In the genomic region with DNA sequence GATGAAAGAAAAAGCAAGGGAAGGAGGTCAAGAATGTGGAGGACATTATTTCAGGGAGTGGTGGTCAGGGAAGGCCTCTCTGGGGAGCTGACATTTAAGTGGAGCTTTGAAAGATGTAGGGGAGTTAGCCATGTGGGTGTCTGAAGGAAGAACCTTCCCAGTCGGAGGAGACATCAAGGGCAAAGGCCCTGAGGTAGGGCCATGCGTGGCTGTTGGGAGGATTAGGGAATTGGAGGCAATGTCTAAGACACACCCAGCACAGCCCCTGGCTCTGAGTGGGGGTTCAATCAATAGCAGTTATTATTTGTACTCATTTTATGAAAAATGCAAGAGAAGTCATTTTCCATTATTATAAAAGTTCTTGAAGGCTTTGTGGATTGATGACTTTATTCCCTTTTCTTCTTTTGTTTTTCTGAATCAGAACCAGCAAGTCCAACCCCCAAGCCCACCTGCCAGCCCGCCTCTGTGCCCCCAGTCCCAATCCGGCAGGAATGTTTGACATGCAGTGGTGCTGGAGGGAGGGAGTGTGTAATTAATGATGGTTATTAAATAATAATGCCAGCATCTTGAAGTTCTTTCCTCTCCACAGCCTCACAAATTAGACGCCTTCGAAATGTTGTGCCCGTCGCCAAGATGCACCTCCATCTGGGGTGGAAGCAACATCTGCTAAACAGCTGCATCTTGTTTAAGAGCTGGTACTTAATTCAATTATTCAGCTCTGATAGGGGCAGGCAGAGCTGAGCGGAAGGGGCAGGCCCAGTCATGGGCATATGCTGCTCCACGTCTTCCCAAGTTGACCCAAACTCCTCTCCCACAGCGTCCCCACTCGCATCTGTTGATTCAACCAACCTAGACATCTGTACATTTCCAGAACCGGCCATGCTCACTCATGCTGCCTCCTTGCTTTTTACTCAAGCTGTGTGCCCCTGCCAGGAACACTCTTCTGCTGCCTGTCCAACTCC, we compare ENCODE assay signal across 16 cellular contexts.
A peak's percentile ranks its signal among the peaks of the same experiment; 100 is the strongest.
DNase-seq lines count a peak whose midpoint lies in the region; TF ChIP-seq lines count a peak whose summit lies in the region.
"Had no signal": no experiment of that assay in that cellular context is flagged by ENCODE, and none has a peak within 500 bp of the region (broad histone marks: within the 10 kb centered on the region; RNA-seq: fewer than 3 reads in every experiment).

No MANE protein-coding gene starts in this region.

- no peaks in the 10 kb centered on the region for H4K20me1 ChIP-seq in PC-9 (ENCODE audit: insufficient read depth)

- H3K27ac ChIP-seq in AG04450 (ENCODE audit: low read depth, low read length) (peak overlapping the region; percentile 78), PC-9 (peak overlapping the region; percentile 41; the same call in 1 of the 2 replicates), neutrophil (peak overlapping the region; percentile 99)

- BruUV-seq in PC-9 (replicated peaks; lab: Mats Ljungman, UMichigan): no TSS peak

- CTCF ChIA-PET in AG04450 (lab: Charles Lee): interaction anchor here (0.7 to 4.9 kb wide), 5 partner anchors 13 to 86 kb away, joined by 3 to 27 read pairs (median 5); no protein-coding TSS in a partner anchor
- CTCF ChIA-PET in PC-9 (lab: Charles Lee): interaction anchor here (0.8 kb wide), 1 partner anchor 37 kb away, joined by 3 read pairs; no protein-coding TSS in a partner anchor

- H3K4me2 ChIP-seq in PC-9: peak overlapping the region; percentile 21; the same call in 1 of the 2 replicates

- DNase-seq in AG04450 (ENCODE audit: low read depth, low spot score) (no peak), PC-9 (no peak), epidermal melanocyte (ENCODE audit: insufficient read length, low spot score) (peak; percentile 55), CD1c-positive myeloid dendritic cell (ENCODE audit: extremely low spot score) (no peak), SKM-1 treated with dmso at 0.1 percent for 144 hours (lab: John Stamatoyannopoulos, UW; ENCODE audit: unreplicated experiment) (no peak)
- no peak for DNase-seq in activated CD4-positive, CD25-positive, alpha-beta regulatory T cell treated with anti-CD3 and anti-CD28 coated beads, Interleukin-2, amount 50 U/mL, for 72 hours
- DNase-seq in central memory CD4-positive, alpha-beta T cell: no peak
- DNase-seq: activated T-cell treated with anti-CD3 and anti-CD28 coated beads, Interleukin-2, amount 50 U/mL, for 72 hours; AML-193; DND-41; glutamatergic neuron; NCI-H1930; NCI-H748 treated with DMSO at 0.1 percent for 48 hours; T-helper 9 cell had no signal

- no peaks in the 10 kb centered on the region for H3K36me3 ChIP-seq in PC-9 (ENCODE audit: low read depth)
- H3K36me3 ChIP-seq in neutrophil: peaks cover under 1% of the 10 kb centered on the region
- H3K36me3 ChIP-seq: stomach had no signal

- H3K9me3 ChIP-seq in AG04450 (ENCODE audit: control insufficient read depth, insufficient read depth, low read length): no peaks in the 10 kb centered on the region
- H3K9me3 ChIP-seq in PC-9 (ENCODE audit: insufficient read depth, low read depth): no peaks in the 10 kb centered on the region
- no peaks in the 10 kb centered on the region for H3K9me3 ChIP-seq in neutrophil
- H3K9me3 ChIP-seq: stomach had no signal

- H3K4me3 ChIP-seq in AG04450 (ENCODE audit: low read depth, low read length) (no peak overlapping the region), PC-9 (no peak overlapping the region), neutrophil (ENCODE audit: low read depth in 1 of 2, low read length in 1 of 2) (no peak overlapping the region)
- H3K4me3 ChIP-seq: stomach had no signal

- intact Hi-C loops in PC-9 (cut with micrococcal nuclease; ENCODE audit: unreplicated experiment): loop anchor here (1.0 kb wide), 1 partner anchor 16 kb away; no protein-coding TSS in a partner anchor

- no peaks in the 10 kb centered on the region for H3K27me3 ChIP-seq in AG04450 (ENCODE audit: control insufficient read depth, insufficient read depth, low read length)
- no peaks in the 10 kb centered on the region; the same call in 1 of the 2 replicates for H3K27me3 ChIP-seq in PC-9 (ENCODE audit: insufficient read depth, low read depth)
- no peaks in the 10 kb centered on the region for H3K27me3 ChIP-seq in neutrophil
- H3K27me3 ChIP-seq: stomach had no signal

- H3K79me2 ChIP-seq in PC-9 (ENCODE audit: low read depth): no peaks in the 10 kb centered on the region

- no peak for TF ChIP-seq CTCF in AG04450 (IDR thresholded peaks at IDR 0.05; ENCODE audit: low read depth, low read length)
- TF ChIP-seq CTCF in PC-9 (conservative IDR thresholded peaks at IDR 0.05): no peak
- no peak for TF ChIP-seq CTCF in neutrophil (IDR thresholded peaks at IDR 0.05)

- peaks cover 32% of the 10 kb centered on the region for H3F3A ChIP-seq in PC-9 (ENCODE audit: insufficient read depth, low read depth)

- H2AFZ ChIP-seq in PC-9: no peak overlapping the region

- peaks cover 59% of the 10 kb centered on the region for H3K4me1 ChIP-seq in PC-9 (replicated peaks; ENCODE audit: insufficient read depth)
- H3K4me1 ChIP-seq in neutrophil (ENCODE audit: control insufficient read depth in 1 of 2, insufficient read depth in 1 of 2, low read depth in 1 of 2, low read length in 1 of 2): peaks cover 82 to 84% of the 10 kb centered on the region in 2 experiments

- POLR2A ChIA-PET in AG04450 (lab: Yijun Ruan, JAX): interaction anchor here (0.6 to 1.7 kb wide), 4 partner anchors 9 to 31 kb away, joined by 3 to 17 read pairs (median 8); no protein-coding TSS in a partner anchor
- POLR2A ChIA-PET in PC-9 (lab: Charles Lee; ENCODE audit: unreplicated experiment): no interaction called here

- no peaks in the 10 kb centered on the region for H3K9me2 ChIP-seq in PC-9 (ENCODE audit: insufficient read depth)

Comparison
In these comparisons a context has a peak if more than half of its experiments do, and no peak if none do; other contexts are left out.
1. H3K27ac ChIP-seq: peak in every context shown above with its lines; median percentile 99 in neutrophil; 78 in AG04450; 41 in PC-9.